8 cellular contexts compared by ENCODE assay signal in genomic region chr10:17409170-17409733, GRCh38. TPM values are rescaled to one million over a fixed set of nuclear protein-coding genes. Genes with fewer than 3 reads are reported as not detected.
A peak's percentile ranks its signal among the peaks of the same experiment; 100 is the strongest.
DNase-seq lines count a peak whose midpoint lies in the region; ATAC-seq and TF ChIP-seq lines count a peak whose summit lies in the region.

No MANE protein-coding gene starts in this region.

- no peaks in the 10 kb centered on the region for H3K36me3 ChIP-seq in cardiac muscle cell
- H3K36me3 ChIP-seq in OCI-LY7 (ENCODE audit: insufficient read depth, low read length), result no peaks in the 10 kb centered on the region

- intact Hi-C loops in right cardiac atrium (cut with DNase I) (no loop called here), OCI-LY7 (cut with micrococcal nuclease; ENCODE audit: unreplicated experiment) (no loop called here)

- no peak for ATAC-seq in right cardiac atrium
- peak; percentile 71 for ATAC-seq in effector memory CD8-positive, alpha-beta T cell (replicated peaks)
- no peak for ATAC-seq in GM21825 (IDR thresholded peaks at IDR 0.05; ENCODE audit: unreplicated experiment)

- H3K27me3 ChIP-seq in cardiac muscle cell (no peaks in the 10 kb centered on the region), right cardiac atrium (ENCODE audit: control insufficient read depth, insufficient read depth) (no peaks in the 10 kb centered on the region)

- H3K4me3 Mint-ChIP-seq in effector memory CD8-positive, alpha-beta T cell, result no peak overlapping the region
- no peak overlapping the region for H3K4me3 Mint-ChIP-seq in type B pancreatic cell

- H3K27me3 Mint-ChIP-seq in effector memory CD8-positive, alpha-beta T cell, result no peaks in the 10 kb centered on the region
- peaks cover 3% of the 10 kb centered on the region for H3K27me3 Mint-ChIP-seq in type B pancreatic cell

- H3K9me3 ChIP-seq in cardiac muscle cell (ENCODE audit: low read depth) (no peaks in the 10 kb centered on the region), right cardiac atrium (ENCODE audit: control insufficient read depth, low read length) (no peaks in the 10 kb centered on the region), OCI-LY7 (ENCODE audit: low read length) (no peaks in the 10 kb centered on the region)

- 94% methylated on average over 5 of the region's 5 CpGs for WGBS in right cardiac atrium

- no peak overlapping the region for H3K4me2 ChIP-seq in OCI-LY7 (ENCODE audit: low read length)

- peaks cover 4 to 6% of the 10 kb centered on the region in 2 donors for H3K4me1 Mint-ChIP-seq in effector memory CD8-positive, alpha-beta T cell (ENCODE audit: low read depth in 2 of 2)
- H3K4me1 Mint-ChIP-seq in type B pancreatic cell (ENCODE audit: unreplicated experiment), result peaks cover 5% of the 10 kb centered on the region

- no peaks in the 10 kb centered on the region for H3K9me2 ChIP-seq in OCI-LY7 (ENCODE audit: insufficient read depth, low read length)

- TF ChIP-seq CTCF in cardiac muscle cell (IDR thresholded peaks at IDR 0.05; ENCODE audit: low read depth, low read length) (peak; percentile 51), OCI-LY7 (conservative IDR thresholded peaks at IDR 0.05; ENCODE audit: low read length) (peak; percentile 51), type B pancreatic cell (conservative IDR thresholded peaks at IDR 0.05) (peak; percentile 64)

- POLR2A ChIA-PET in OCI-LY7 (lab: Charles Lee), result interaction anchor here (0.7 kb wide), 1 partner anchor 203 kb away, joined by 3 read pairs; no protein-coding TSS in a partner anchor

- no TSS peak for BruUV-seq in OCI-LY7 (replicated peaks; lab: Mats Ljungman, UMichigan)

- CTCF ChIA-PET in OCI-LY7 (lab: Charles Lee; ENCODE audit: unreplicated experiment), result interaction anchor here (0.7 kb wide), 1 partner anchor 187 kb away, joined by 5 read pairs; no protein-coding TSS in a partner anchor

- peak overlapping the region; percentile 33 to 69 for H3K27ac Mint-ChIP-seq in effector memory CD8-positive, alpha-beta T cell
- no peak overlapping the region for H3K27ac Mint-ChIP-seq in type B pancreatic cell

- H3K4me3 ChIP-seq in cardiac muscle cell, result no peak overlapping the region
- no peak overlapping the region for H3K4me3 ChIP-seq in right cardiac atrium (ENCODE audit: low read length)
- no peak overlapping the region for H3K4me3 ChIP-seq in OCI-LY7 (ENCODE audit: low read depth, low read length, poor library complexity, severe bottlenecking)

- H3K4me1 ChIP-seq in cardiac muscle cell (ENCODE audit: low read depth) (no peaks in the 10 kb centered on the region), right cardiac atrium (ENCODE audit: control insufficient read depth, insufficient read depth, low read length) (no peaks in the 10 kb centered on the region), OCI-LY7 (ENCODE audit: insufficient read depth, low read length, poor library complexity, severe bottlenecking) (no peaks in the 10 kb centered on the region)

- no peak overlapping the region for H2AFZ ChIP-seq in OCI-LY7 (ENCODE audit: low read length)

- DNase-seq in cardiac muscle cell (ENCODE audit: low read depth in 1 of 2, low spot score in 1 of 2) (peak in 1 of 2 donors; percentile 33), right cardiac atrium (no peak), OCI-LY7 (ENCODE audit: low spot score) (no peak), type B pancreatic cell (ENCODE audit: extremely low spot score, unreplicated experiment) (no peak), NCI-H69 (lab: John Stamatoyannopoulos, UW) (no peak)
- DNase-seq in effector memory CD8-positive, alpha-beta T cell, result peak in 1 of 3 experiments; percentile 11
- no peak for DNase-seq in activated CD8-positive, alpha-beta memory T cell treated with anti-CD3 and anti-CD28 coated beads, Interleukin-2, amount 50 U/mL, for 4 hours

- no peaks in the 10 kb centered on the region for H3K9me3 Mint-ChIP-seq in effector memory CD8-positive, alpha-beta T cell
- H3K9me3 Mint-ChIP-seq in type B pancreatic cell, result peaks cover 8% of the 10 kb centered on the region

- no peaks in the 10 kb centered on the region for H3K36me3 Mint-ChIP-seq in effector memory CD8-positive, alpha-beta T cell (ENCODE audit: insufficient read depth)
- no peaks in the 10 kb centered on the region for H3K36me3 Mint-ChIP-seq in type B pancreatic cell

- no peak overlapping the region for H3K27ac ChIP-seq in cardiac muscle cell
- H3K27ac ChIP-seq in right cardiac atrium (ENCODE audit: low read length), result no peak overlapping the region
- H3K27ac ChIP-seq in OCI-LY7 (ENCODE audit: low read depth, low read length, poor library complexity, severe bottlenecking), result no peak overlapping the region

- H3K79me2 ChIP-seq in OCI-LY7 (ENCODE audit: insufficient read depth, low read depth, low read length), result no peaks in the 10 kb centered on the region

- no peaks in the 10 kb centered on the region for H4K20me1 ChIP-seq in OCI-LY7 (ENCODE audit: insufficient read depth, low read length)

RNA-seq across cellular contexts. Expression of gene ST8SIA6, which starts 45.1 kb away (rescaled TPM):
- not detected in 2 replicates for total RNA-seq in cardiac muscle cell
- 0.79 TPM in 1 of 2 replicates, not detected in the other for polyA plus RNA-seq in cardiac muscle cell
- 10 to 100 TPM in 3 of 4 donors, 1 to 10 TPM in 1; 9.2 to 20.0 (median 15.0) TPM for total RNA-seq in right cardiac atrium
- polyA plus RNA-seq in right cardiac atrium, result 1.7 TPM
- total RNA-seq in OCI-LY7 (2014; rRNA removed; shearing (Covaris generic)), result not detected in 2 replicates
- not detected in 2 replicates for total RNA-seq in OCI-LY7 (2022)
- 1.0 and 1.8 TPM in 2 replicates for total RNA-seq in type B pancreatic cell (ENCODE audit: low replicate concordance)
